Comparison of ENCODE assay signal across 16 cellular contexts in genomic region chr1:224780736-224781135, GRCh38.
DNase-seq lines count a peak whose midpoint lies in the region; ATAC-seq and TF ChIP-seq lines count a peak whose summit lies in the region.
"Had no signal": no experiment of that assay in that cellular context is flagged by ENCODE, and none has a peak within 500 bp of the region (broad histone marks: within the 10 kb centered on the region; RNA-seq: fewer than 3 reads in every experiment).

No MANE protein-coding gene starts in this region.

- peaks cover 15% of the 10 kb centered on the region for H3F3A ChIP-seq in neural progenitor cell (ENCODE audit: low read depth)

- no peak for ATAC-seq in gastroesophageal sphincter
- no peak for ATAC-seq in HG03439 (IDR thresholded peaks at IDR 0.05; ENCODE audit: unreplicated experiment)

- CTCF ChIA-PET in HEK293 (lab: Yijun Ruan, JAX), result interaction anchor here (0.8 to 1.1 kb wide), 3 partner anchors 12 to 71 kb away, joined by 3 to 4 read pairs (median 3); no protein-coding TSS in a partner anchor

- no peak overlapping the region for H3K4me3 Mint-ChIP-seq in neural progenitor cell
- H3K4me3 Mint-ChIP-seq: CD4-positive, CD25-positive, alpha-beta regulatory T cell had no signal

- H3K4me2 ChIP-seq in neural progenitor cell, result no peak overlapping the region
- H3K4me2 ChIP-seq: BLaER1 treated with 17β-estradiol and CSF1 and Interleukin-3, amounts not matched to agents 10 nM and 100 nM had no signal

- H2AFZ ChIP-seq in neural progenitor cell (replicated peaks), result peak overlapping the region; percentile 24

- H3K27me3 Mint-ChIP-seq in neural progenitor cell (ENCODE audit: insufficient read depth, low read depth), result peaks cover 7% of the 10 kb centered on the region

- WGBS in esophagus muscularis mucosa, result 63% methylated on average over 5 of the region's 5 CpGs
- WGBS in gastroesophageal sphincter (ENCODE audit: low coverage in 1 of 2), 2 donors, result 52 to 70% methylated on average over 3 to 4 of the region's 5 CpGs

- no peaks in the 10 kb centered on the region for H3K79me2 ChIP-seq in neural progenitor cell (ENCODE audit: low read depth)

- DNase-seq in ELF-1 (ENCODE audit: low read depth, low spot score), result peak; percentile 13
- DNase-seq in esophagus muscularis mucosa (ENCODE audit: extremely low spot score), result peak; percentile 86
- no peak for DNase-seq in neural progenitor cell (ENCODE audit: low spot score)
- DNase-seq in DMS53 (lab: John Stamatoyannopoulos, UW), result no peak
- DNase-seq in uterus, result no peak
- DNase-seq: ACHN; CD4-positive, CD25-positive, alpha-beta regulatory T cell; DMS79 treated with DMSO at 0.1 percent for 48 hours; GF-D8; H7; IMR-90; KBM-7 had no signal

- no peak overlapping the region for H3K27ac ChIP-seq in HEK293 (ENCODE audit: extremely low read depth, low read depth, low read length)
- H3K27ac ChIP-seq in esophagus muscularis mucosa (replicated peaks in 1 of 4), result no peak overlapping the region
- no peak overlapping the region for H3K27ac ChIP-seq in neural progenitor cell
- no peak overlapping the region for H3K27ac ChIP-seq in gastroesophageal sphincter
- H3K27ac ChIP-seq in uterus, result no peak overlapping the region
- H3K27ac ChIP-seq: BLaER1 treated with 17β-estradiol and CSF1 and Interleukin-3, amounts not matched to agents 10 nM and 100 nM had no signal

- peaks cover 14% of the 10 kb centered on the region for H3K9me3 Mint-ChIP-seq in neural progenitor cell

- intact Hi-C loops in esophagus muscularis mucosa (cut with DNase I), result no loop called here
- intact Hi-C loops in uterus (cut with DNase I; ENCODE audit: low total_unique reads), result no loop called here

- POLR2A ChIA-PET in HEK293 (lab: Yijun Ruan, JAX), result no interaction called here

- peaks cover 16% of the 10 kb centered on the region for H3K4me1 Mint-ChIP-seq in neural progenitor cell

- peaks cover 8% of the 10 kb centered on the region for H3K4me1 ChIP-seq in HEK293 (ENCODE audit: control insufficient read depth, insufficient read depth, low read length)
- no peaks in the 10 kb centered on the region for H3K4me1 ChIP-seq in esophagus muscularis mucosa
- peaks cover 12% of the 10 kb centered on the region for H3K4me1 ChIP-seq in neural progenitor cell
- H3K4me1 ChIP-seq in gastroesophageal sphincter, result no peaks in the 10 kb centered on the region
- no peaks in the 10 kb centered on the region for H3K4me1 ChIP-seq in uterus

- no peaks in the 10 kb centered on the region for H3K36me3 Mint-ChIP-seq in neural progenitor cell
- H3K36me3 Mint-ChIP-seq: CD4-positive, CD25-positive, alpha-beta regulatory T cell had no signal

- no peaks in the 10 kb centered on the region for H3K9me3 ChIP-seq in HEK293 (ENCODE audit: control insufficient read depth, insufficient read depth, low read depth, low read length)
- no peaks in the 10 kb centered on the region for H3K9me3 ChIP-seq in esophagus muscularis mucosa
- no peaks in the 10 kb centered on the region for H3K9me3 ChIP-seq in neural progenitor cell (ENCODE audit: low read depth)
- H3K9me3 ChIP-seq in gastroesophageal sphincter, result no peaks in the 10 kb centered on the region
- H3K9me3 ChIP-seq in uterus, result no peaks in the 10 kb centered on the region

- no peaks in the 10 kb centered on the region for H3K27me3 ChIP-seq in esophagus muscularis mucosa
- no peaks in the 10 kb centered on the region for H3K27me3 ChIP-seq in neural progenitor cell
- H3K27me3 ChIP-seq in gastroesophageal sphincter, result no peaks in the 10 kb centered on the region
- H3K27me3 ChIP-seq in uterus, result no peaks in the 10 kb centered on the region
- H3K27me3 ChIP-seq: BLaER1 treated with 17β-estradiol and CSF1 and Interleukin-3, amounts not matched to agents 10 nM and 100 nM had no signal

- no peak for TF ChIP-seq EP300 in esophagus muscularis mucosa (IDR thresholded peaks at IDR 0.05)
- no peak for TF ChIP-seq EP300 in gastroesophageal sphincter (IDR thresholded peaks at IDR 0.05)

- H3K27ac Mint-ChIP-seq in neural progenitor cell, result no peak overlapping the region
- H3K27ac Mint-ChIP-seq: CD4-positive, CD25-positive, alpha-beta regulatory T cell had no signal

- no peak for TF ChIP-seq CTCF in HEK293 (tag by site-specific recombination; IDR thresholded peaks at IDR 0.05)
- no peak for TF ChIP-seq CTCF in esophagus muscularis mucosa (IDR thresholded peaks at IDR 0.05)
- no peak for TF ChIP-seq CTCF in neural progenitor cell (IDR thresholded peaks at IDR 0.05)
- no peak for TF ChIP-seq CTCF in gastroesophageal sphincter (IDR thresholded peaks at IDR 0.05)
- TF ChIP-seq CTCF in uterus (IDR thresholded peaks at IDR 0.05), result no peak

- TF ChIP-seq POLR2A in esophagus muscularis mucosa (IDR thresholded peaks at IDR 0.05; ENCODE audit: low read depth) (no peak), gastroesophageal sphincter (IDR thresholded peaks at IDR 0.05) (no peak), uterus (IDR thresholded peaks at IDR 0.05) (no peak)

- H3K36me3 ChIP-seq in HEK293 (ENCODE audit: control insufficient read depth in 2 of 2, insufficient read depth in 1 of 2, low read length in 2 of 2) (no peaks in the 10 kb centered on the region), esophagus muscularis mucosa (no peaks in the 10 kb centered on the region), neural progenitor cell (no peaks in the 10 kb centered on the region), gastroesophageal sphincter (no peaks in the 10 kb centered on the region), uterus (no peaks in the 10 kb centered on the region)
- H3K36me3 ChIP-seq: BLaER1 treated with 17β-estradiol and CSF1 and Interleukin-3, amounts not matched to agents 10 nM and 100 nM had no signal

- H3K4me3 ChIP-seq in HEK293 (ENCODE audit: low read depth, low read length), result no peak overlapping the region
- H3K4me3 ChIP-seq in esophagus muscularis mucosa, result no peak overlapping the region
- H3K4me3 ChIP-seq in neural progenitor cell, result no peak overlapping the region
- H3K4me3 ChIP-seq in gastroesophageal sphincter, result no peak overlapping the region
- H3K4me3 ChIP-seq in uterus, result no peak overlapping the region
- H3K4me3 ChIP-seq: BLaER1 treated with 17β-estradiol and CSF1 and Interleukin-3, amounts not matched to agents 10 nM and 100 nM had no signal

- no peak overlapping the region for H3K9ac ChIP-seq in neural progenitor cell
- H3K9ac ChIP-seq: BLaER1 treated with 17β-estradiol and CSF1 and Interleukin-3, amounts not matched to agents 10 nM and 100 nM had no signal

- H4K20me1 ChIP-seq in neural progenitor cell (ENCODE audit: low read depth), result no peaks in the 10 kb centered on the region
- H4K20me1 ChIP-seq: BLaER1 treated with 17β-estradiol and CSF1 and Interleukin-3, amounts not matched to agents 10 nM and 100 nM had no signal

TF ChIP-seq in HEK293, 187 proteins besides CTCF, POLR2A, EP300 and RAD21 (continues in another document):
- TF ChIP-seq ZBTB17 (tag by site-specific recombination; IDR thresholded peaks at IDR 0.05), result no peak
- no peak for TF ChIP-seq ZNF335 (tag by site-specific recombination; conservative IDR thresholded peaks at IDR 0.05)
- TF ChIP-seq, protein P1, sequence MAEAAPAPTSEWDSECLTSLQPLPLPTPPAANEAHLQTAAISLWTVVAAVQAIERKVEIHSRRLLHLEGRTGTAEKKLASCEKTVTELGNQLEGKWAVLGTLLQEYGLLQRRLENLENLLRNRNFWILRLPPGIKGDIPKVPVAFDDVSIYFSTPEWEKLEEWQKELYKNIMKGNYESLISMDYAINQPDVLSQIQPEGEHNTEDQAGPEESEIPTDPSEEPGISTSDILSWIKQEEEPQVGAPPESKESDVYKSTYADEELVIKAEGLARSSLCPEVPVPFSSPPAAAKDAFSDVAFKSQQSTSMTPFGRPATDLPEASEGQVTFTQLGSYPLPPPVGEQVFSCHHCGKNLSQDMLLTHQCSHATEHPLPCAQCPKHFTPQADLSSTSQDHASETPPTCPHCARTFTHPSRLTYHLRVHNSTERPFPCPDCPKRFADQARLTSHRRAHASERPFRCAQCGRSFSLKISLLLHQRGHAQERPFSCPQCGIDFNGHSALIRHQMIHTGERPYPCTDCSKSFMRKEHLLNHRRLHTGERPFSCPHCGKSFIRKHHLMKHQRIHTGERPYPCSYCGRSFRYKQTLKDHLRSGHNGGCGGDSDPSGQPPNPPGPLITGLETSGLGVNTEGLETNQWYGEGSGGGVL (tag by site-specific recombination; IDR thresholded peaks at IDR 0.05), result peak; percentile 41; the same call in 1 of the 2 replicates
- TF ChIP-seq ZEB2 (tag by site-specific recombination; IDR thresholded peaks at IDR 0.05), result no peak
- no peak for TF ChIP-seq ZXDB (tag by site-specific recombination; IDR thresholded peaks at IDR 0.05)
- peak; percentile 15 for TF ChIP-seq ZNF510 (tag by site-specific recombination; IDR thresholded peaks at IDR 0.05; ENCODE audit: insufficient replicate concordance)
- TF ChIP-seq, protein P2, sequence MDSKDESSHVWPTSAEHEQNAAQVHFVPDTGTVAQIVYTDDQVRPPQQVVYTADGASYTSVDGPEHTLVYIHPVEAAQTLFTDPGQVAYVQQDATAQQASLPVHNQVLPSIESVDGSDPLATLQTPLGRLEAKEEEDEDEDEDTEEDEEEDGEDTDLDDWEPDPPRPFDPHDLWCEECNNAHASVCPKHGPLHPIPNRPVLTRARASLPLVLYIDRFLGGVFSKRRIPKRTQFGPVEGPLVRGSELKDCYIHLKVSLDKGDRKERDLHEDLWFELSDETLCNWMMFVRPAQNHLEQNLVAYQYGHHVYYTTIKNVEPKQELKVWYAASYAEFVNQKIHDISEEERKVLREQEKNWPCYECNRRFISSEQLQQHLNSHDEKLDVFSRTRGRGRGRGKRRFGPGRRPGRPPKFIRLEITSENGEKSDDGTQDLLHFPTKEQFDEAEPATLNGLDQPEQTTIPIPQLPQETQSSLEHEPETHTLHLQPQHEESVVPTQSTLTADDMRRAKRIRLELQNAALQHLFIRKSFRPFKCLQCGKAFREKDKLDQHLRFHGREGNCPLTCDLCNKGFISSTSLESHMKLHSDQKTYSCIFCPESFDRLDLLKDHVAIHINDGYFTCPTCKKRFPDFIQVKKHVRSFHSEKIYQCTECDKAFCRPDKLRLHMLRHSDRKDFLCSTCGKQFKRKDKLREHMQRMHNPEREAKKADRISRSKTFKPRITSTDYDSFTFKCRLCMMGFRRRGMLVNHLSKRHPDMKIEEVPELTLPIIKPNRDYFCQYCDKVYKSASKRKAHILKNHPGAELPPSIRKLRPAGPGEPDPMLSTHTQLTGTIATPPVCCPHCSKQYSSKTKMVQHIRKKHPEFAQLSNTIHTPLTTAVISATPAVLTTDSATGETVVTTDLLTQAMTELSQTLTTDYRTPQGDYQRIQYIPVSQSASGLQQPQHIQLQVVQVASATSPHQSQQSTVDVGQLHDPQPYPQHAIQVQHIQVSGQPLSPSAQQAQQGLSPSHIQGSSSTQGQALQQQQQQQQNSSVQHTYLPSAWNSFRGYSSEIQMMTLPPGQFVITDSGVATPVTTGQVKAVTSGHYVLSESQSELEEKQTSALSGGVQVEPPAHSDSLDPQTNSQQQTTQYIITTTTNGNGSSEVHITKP (tag by site-specific recombination; IDR thresholded peaks at IDR 0.05), result peak; percentile 76
- TF ChIP-seq ZFHX2 (tag by site-specific recombination; conservative IDR thresholded peaks at IDR 0.05), result 0 out of 2 replicates have a peak, but pooled peaks have one; percentile 4
- no peak for TF ChIP-seq ZNF558 (tag by site-specific recombination; IDR thresholded peaks at IDR 0.05)
- no peak for TF ChIP-seq MZF1 (tag by site-specific recombination; IDR thresholded peaks at IDR 0.05; ENCODE audit: borderline replicate concordance)

Comparison
In these comparisons a context has a peak if more than half of its experiments do, and no peak if none do; other contexts are left out.
1. DNase-seq: peak in ELF-1 (single experiment) and esophagus muscularis mucosa (single experiment); none in neural progenitor cell (single experiment), DMS53 (single experiment) and uterus (0 of 2).